29 cellular contexts compared by ENCODE assay signal in the genomic region with DNA sequence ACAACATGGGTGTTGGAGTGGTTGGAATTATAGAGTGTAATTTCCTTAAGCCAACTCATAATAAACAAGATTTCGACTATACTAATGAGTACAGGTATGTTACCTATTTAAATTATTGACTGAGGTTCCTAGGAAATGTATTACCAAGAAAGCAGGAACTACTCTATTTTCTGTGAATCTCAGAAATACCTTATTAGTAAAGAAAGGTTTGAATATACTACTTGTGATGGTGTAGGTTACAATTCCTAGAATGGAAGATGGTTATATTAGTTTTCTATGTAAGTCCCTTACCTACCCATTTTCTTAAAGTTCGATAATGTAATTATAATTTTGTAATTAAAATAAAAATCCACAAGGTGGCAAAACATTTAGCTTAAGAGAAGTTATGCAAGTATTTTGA.
"Had no signal": no experiment of that assay in that cellular context is flagged by ENCODE, and none has a peak within 500 bp of the region (broad histone marks: within the 10 kb centered on the region; RNA-seq: fewer than 3 reads in every experiment).

No MANE protein-coding gene starts in this region.

- H3K27ac ChIP-seq: hepatocyte, left ventricle myocardium inferior, neural progenitor cell, neutrophil, pancreas, prostate gland, spleen, suprapubic skin, tibial artery, upper lobe of right lung had no signal

- H3K4me3 ChIP-seq: hepatocyte, left ventricle myocardium inferior, lung, neural progenitor cell, pancreas, prostate gland, skin epidermis, spleen, suprapubic skin, thoracic aorta, tibial artery, upper lobe of right lung had no signal

- DNase-seq: islet precursor cell; left ventricle myocardium inferior; mesendoderm; naive B cell; natural killer cell; nephron progenitor cell; occipital lobe; pancreas; posterior cingulate gyrus; retina; right cardiac atrium; spleen; stimulated activated CD4-positive, alpha-beta T cell treated with anti-CD3 and anti-CD28 coated beads, Interleukin-4, amount 100 ng/mL, for 24 hours; stimulated activated naive CD4-positive, alpha-beta T cell; tibial artery; trophoblast cell; upper lobe of right lung had no signal

- H3K9me3 Mint-ChIP-seq: mesothelial cell of epicardium; naive B cell; natural killer cell; nephron progenitor cell; neural progenitor cell; stimulated activated effector memory CD8-positive, alpha-beta T cell treated with anti-CD3 and anti-CD28 coated beads, Interleukin-12 subunit alpha, Interleukin-12 subunit beta, amount 100 ng/mL, for 72 hours; stimulated activated naive CD8-positive, alpha-beta T cell treated with anti-CD3 and anti-CD28 coated beads, Interleukin-15, Interleukin-2, amounts not matched to agents 100 ng/mL and 50 ng/mL, for 24 hours had no signal

- H3K9me3 ChIP-seq: left ventricle myocardium inferior, neutrophil, pancreas, prostate gland, spleen, suprapubic skin, thoracic aorta, tibial artery, upper lobe of right lung had no signal

- H3K4me1 ChIP-seq: left ventricle myocardium inferior, neural progenitor cell, pancreas, prostate gland, spleen, suprapubic skin, upper lobe of right lung had no signal

- H2AFZ ChIP-seq: hepatocyte, neural progenitor cell had no signal

- ATAC-seq: natural killer cell; sciatic nerve; stimulated activated effector memory CD8-positive, alpha-beta T cell treated with anti-CD3 and anti-CD28 coated beads, Interleukin-12 subunit alpha, Interleukin-12 subunit beta, amount 100 ng/mL, for 72 hours; upper lobe of right lung had no signal

- H3K27me3 ChIP-seq: hepatocyte, neural progenitor cell, neutrophil, pancreas, spleen, suprapubic skin, tibial artery, upper lobe of right lung had no signal

- H3K27me3 Mint-ChIP-seq: naive B cell; stimulated activated naive CD8-positive, alpha-beta T cell treated with anti-CD3 and anti-CD28 coated beads, Interleukin-15, Interleukin-2, amounts not matched to agents 100 ng/mL and 50 ng/mL, for 24 hours had no signal

- H3K4me2 ChIP-seq: hepatocyte, neural progenitor cell had no signal

- H3K9ac ChIP-seq: neural progenitor cell had no signal

- H3K27ac Mint-ChIP-seq: nephron progenitor cell; neural progenitor cell; stimulated activated naive CD8-positive, alpha-beta T cell treated with anti-CD3 and anti-CD28 coated beads, Interleukin-15, Interleukin-2, amounts not matched to agents 100 ng/mL and 50 ng/mL, for 24 hours had no signal

- H3K4me3 Mint-ChIP-seq: mesothelial cell of epicardium; naive B cell; natural killer cell; nephron progenitor cell; neural progenitor cell; stimulated activated effector memory CD8-positive, alpha-beta T cell treated with anti-CD3 and anti-CD28 coated beads, Interleukin-12 subunit alpha, Interleukin-12 subunit beta, amount 100 ng/mL, for 72 hours; stimulated activated naive CD8-positive, alpha-beta T cell treated with anti-CD3 and anti-CD28 coated beads, Interleukin-15, Interleukin-2, amounts not matched to agents 100 ng/mL and 50 ng/mL, for 24 hours had no signal

- H3K4me1 Mint-ChIP-seq: natural killer cell, nephron progenitor cell, neural progenitor cell had no signal
